16 cellular contexts compared by ENCODE assay signal in genomic region chr10:1151071-1152033, GRCh38.
DNase-seq lines count a peak whose midpoint lies in the region; FAIRE-seq and TF ChIP-seq lines count a peak whose summit lies in the region.
"Had no signal": no experiment of that assay in that cellular context is flagged by ENCODE, and none has a peak within 500 bp of the region (broad histone marks: within the 10 kb centered on the region; RNA-seq: fewer than 3 reads in every experiment).

No MANE protein-coding gene starts in this region.

- peaks cover 3% of the 10 kb centered on the region for H3K27me3 Mint-ChIP-seq in activated CD4-positive, alpha-beta memory T cell treated with anti-CD3 and anti-CD28 coated beads, Interleukin-2, amount 10 ng/mL, durations not matched to agents 7 days and 5 days
- no peaks in the 10 kb centered on the region for H3K27me3 Mint-ChIP-seq in activated CD4-positive, alpha-beta memory T cell treated with anti-CD3 and anti-CD28 coated beads for 36 hours

- no TSS peak for BruUV-seq in A673 (replicated peaks; lab: Mats Ljungman, UMichigan)

- no peak overlapping the region for H3K4me3 Mint-ChIP-seq in activated CD4-positive, alpha-beta memory T cell treated with anti-CD3 and anti-CD28 coated beads, Interleukin-2, amount 10 ng/mL, durations not matched to agents 7 days and 5 days
- H3K4me3 Mint-ChIP-seq in activated CD4-positive, alpha-beta memory T cell treated with anti-CD3 and anti-CD28 coated beads for 36 hours, result no peak overlapping the region
- H3K4me3 Mint-ChIP-seq: activated naive CD8-positive, alpha-beta T cell treated with anti-CD3 and anti-CD28 coated beads, Interleukin-2, amount 50 U/mL, for 24 hours had no signal

- no peaks in the 10 kb centered on the region for H3K4me1 ChIP-seq in A673 (ENCODE audit: insufficient read depth, low read length, poor library complexity, severe bottlenecking)

- no peaks in the 10 kb centered on the region for H3K36me3 ChIP-seq in A673 (ENCODE audit: insufficient read depth, low read length, poor library complexity, severe bottlenecking)

- H3K9me3 ChIP-seq in A673 (ENCODE audit: low read depth, low read length, poor library complexity, severe bottlenecking), result no peaks in the 10 kb centered on the region

- POLR2A ChIA-PET in activated CD4-positive, alpha-beta memory T cell treated with anti-CD3 and anti-CD28 coated beads, Interleukin-2, amount 10 ng/mL, durations not matched to agents 7 days and 5 days (lab: Charles Lee), result no interaction called here
- POLR2A ChIA-PET in activated CD4-positive, alpha-beta memory T cell treated with anti-CD3 and anti-CD28 coated beads for 36 hours (lab: Charles Lee), result no interaction called here
- POLR2A ChIA-PET in A673 (lab: Charles Lee; ENCODE audit: low non-redundant PET), result no interaction called here

- H3K9me3 Mint-ChIP-seq in activated CD4-positive, alpha-beta memory T cell treated with anti-CD3 and anti-CD28 coated beads, Interleukin-2, amount 10 ng/mL, durations not matched to agents 7 days and 5 days, result peaks cover 4% of the 10 kb centered on the region
- H3K9me3 Mint-ChIP-seq in activated CD4-positive, alpha-beta memory T cell treated with anti-CD3 and anti-CD28 coated beads for 36 hours, result peaks cover 4% of the 10 kb centered on the region

- no peak overlapping the region for H3K27ac Mint-ChIP-seq in activated CD4-positive, alpha-beta memory T cell treated with anti-CD3 and anti-CD28 coated beads, Interleukin-2, amount 10 ng/mL, durations not matched to agents 7 days and 5 days
- no peak overlapping the region for H3K27ac Mint-ChIP-seq in activated CD4-positive, alpha-beta memory T cell treated with anti-CD3 and anti-CD28 coated beads for 36 hours
- H3K27ac Mint-ChIP-seq: activated naive CD8-positive, alpha-beta T cell treated with anti-CD3 and anti-CD28 coated beads, Interleukin-2, amount 50 U/mL, for 24 hours had no signal

- CTCF ChIA-PET in activated CD4-positive, alpha-beta memory T cell treated with anti-CD3 and anti-CD28 coated beads, Interleukin-2, amount 10 ng/mL, durations not matched to agents 7 days and 5 days (lab: Charles Lee), result no interaction called here
- CTCF ChIA-PET in activated CD4-positive, alpha-beta memory T cell treated with anti-CD3 and anti-CD28 coated beads for 36 hours (lab: Charles Lee), result no interaction called here
- CTCF ChIA-PET in A673 (lab: Charles Lee), result no interaction called here

- no peak for TF ChIP-seq POLR2A in GM12892 (IDR thresholded peaks at IDR 0.05; ENCODE audit: low read depth, low read length)

- H3K4me3 ChIP-seq in epithelial cell of esophagus (ENCODE audit: low read length), result no peak overlapping the region
- no peak overlapping the region for H3K4me3 ChIP-seq in A673 (ENCODE audit: low read depth, low read length, poor library complexity, severe bottlenecking)
- H3K4me3 ChIP-seq: SK-N-MC, smooth muscle cell had no signal

- H3K27ac ChIP-seq in A673 (ENCODE audit: low read depth, low read length, poor library complexity, severe bottlenecking), result no peak overlapping the region
- H3K27ac ChIP-seq: SK-N-MC, VCaP had no signal

- peak; percentile 14 for DNase-seq in activated CD4-positive, alpha-beta memory T cell treated with anti-CD3 and anti-CD28 coated beads, Interleukin-2, amount 10 ng/mL, durations not matched to agents 7 days and 5 days
- DNase-seq in activated CD4-positive, alpha-beta memory T cell treated with anti-CD3 and anti-CD28 coated beads for 36 hours, result no peak
- DNase-seq in HT1080 (ENCODE audit: low read depth), result peak; percentile 18
- DNase-seq in epithelial cell of esophagus (ENCODE audit: low read depth), result peak; percentile 54
- DNase-seq in stimulated activated CD8-positive, alpha-beta memory T cell treated with anti-CD3 and anti-CD28 coated beads, Interleukin-4, amount 100 ng/mL, for 48 hours, result peak; percentile 10
- no peak for DNase-seq in A673 (ENCODE audit: low spot score)
- no peak for DNase-seq in activated CD4-positive, alpha-beta T cell treated with anti-CD3 and anti-CD28 coated beads, Interleukin-2, amount 50 U/mL, for 1 hour
- no peak for DNase-seq in GM12892 (ENCODE audit: insufficient read length)
- DNase-seq: activated naive CD8-positive, alpha-beta T cell treated with anti-CD3 and anti-CD28 coated beads, Interleukin-2, amount 50 U/mL, for 24 hours; GDM1; NCI-H2171 had no signal

- H3K4me1 Mint-ChIP-seq in activated CD4-positive, alpha-beta memory T cell treated with anti-CD3 and anti-CD28 coated beads, Interleukin-2, amount 10 ng/mL, durations not matched to agents 7 days and 5 days, result peaks cover 11% of the 10 kb centered on the region
- H3K4me1 Mint-ChIP-seq in activated CD4-positive, alpha-beta memory T cell treated with anti-CD3 and anti-CD28 coated beads for 36 hours (ENCODE audit: low read depth), result peaks cover 4% of the 10 kb centered on the region

- H3K36me3 Mint-ChIP-seq in activated CD4-positive, alpha-beta memory T cell treated with anti-CD3 and anti-CD28 coated beads, Interleukin-2, amount 10 ng/mL, durations not matched to agents 7 days and 5 days (ENCODE audit: low read depth), result no peaks in the 10 kb centered on the region
- H3K36me3 Mint-ChIP-seq in activated CD4-positive, alpha-beta memory T cell treated with anti-CD3 and anti-CD28 coated beads for 36 hours, result peaks cover 3% of the 10 kb centered on the region

- intact Hi-C loops in activated CD4-positive, alpha-beta memory T cell treated with anti-CD3 and anti-CD28 coated beads for 36 hours (cut with micrococcal nuclease), result no loop called here
- intact Hi-C loops in A673 (cut with micrococcal nuclease; ENCODE audit: unreplicated experiment), result no loop called here

- H3K27me3 ChIP-seq in A673 (replicated peaks; ENCODE audit: insufficient read depth, low read depth, low read length, poor library complexity), result no peaks in the 10 kb centered on the region

- no peak for FAIRE-seq in GM12892 (lab: Jason Lieb, UNC)
- FAIRE-seq: A204.1, colon had no signal

- TF ChIP-seq CTCF in epithelial cell of esophagus (IDR thresholded peaks at IDR 0.05; ENCODE audit: insufficient read depth, low read depth, low read length, missing control alignments) (no peak), A673 (conservative IDR thresholded peaks at IDR 0.05; ENCODE audit: low read depth, low read length) (no peak)

Comparison
In these comparisons a context has a peak if more than half of its experiments do, and no peak if none do; other contexts are left out.
1. DNase-seq: peak in activated CD4-positive, alpha-beta memory T cell treated with anti-CD3 and anti-CD28 coated beads, Interleukin-2, amount 10 ng/mL, durations not matched to agents 7 days and 5 days (single experiment), HT1080 (single experiment), epithelial cell of esophagus (single experiment) and stimulated activated CD8-positive, alpha-beta memory T cell treated with anti-CD3 and anti-CD28 coated beads, Interleukin-4, amount 100 ng/mL, for 48 hours (single experiment); none in activated CD4-positive, alpha-beta memory T cell treated with anti-CD3 and anti-CD28 coated beads for 36 hours (single experiment), A673 (single experiment), activated CD4-positive, alpha-beta T cell treated with anti-CD3 and anti-CD28 coated beads, Interleukin-2, amount 50 U/mL, for 1 hour (single experiment) and GM12892 (single experiment).